ENCODE assay signal across 8 cellular contexts in genomic region chr5:150358261-150359095, GRCh38. TPM values are rescaled to one million over a fixed set of nuclear protein-coding genes. Genes with fewer than 3 reads are reported as not detected.
DNase-seq lines count a peak whose midpoint lies in the region; ATAC-seq and TF ChIP-seq lines count a peak whose summit lies in the region.

No MANE protein-coding gene starts in this region.

- H3K36me3 ChIP-seq in heart left ventricle (peaks cover 0 to 35% (median 23%) of the 10 kb centered on the region in 9 donors), tibial nerve (peaks cover 0 to 29% (median 16%) of the 10 kb centered on the region in 3 donors)

- 60 to 65% (median 61%) methylated on average over 23 of the region's 23 CpGs for WGBS in heart left ventricle, 4 donors
- WGBS in tibial nerve, 2 donors, result 53 to 56% methylated on average over 23 of the region's 23 CpGs

- H3K4me3 ChIP-seq in heart left ventricle, result peak overlapping the region; percentile 72 to 99 (median 92)
- H3K4me3 ChIP-seq in tibial nerve, result peak overlapping the region; percentile 62 to 87 (median 78)

- H3K36me3 Mint-ChIP-seq in activated naive CD4-positive, alpha-beta T cell treated with anti-CD3 and anti-CD28 coated beads, Interleukin-2, amount 50 U/mL, for 72 hours, result peaks cover 11 to 23% of the 10 kb centered on the region in 2 donors

- no peak for TF ChIP-seq CTCF in heart left ventricle (IDR thresholded peaks at IDR 0.05)
- TF ChIP-seq CTCF in tibial nerve (IDR thresholded peaks at IDR 0.05), result no peak

- no peak for ATAC-seq in heart left ventricle
- no peak for ATAC-seq in left cardiac atrium
- no peak for ATAC-seq in activated naive CD4-positive, alpha-beta T cell treated with anti-CD3 and anti-CD28 coated beads, Interleukin-2, amount 50 U/mL, for 72 hours

- intact Hi-C loops in heart left ventricle (cut with DNase I), result loop anchor here in 4 of 10 donors (5.0 to 10.0 kb wide), 6 partner anchors 79 to 334 kb away; partner anchors contain the start of gene CDX1 (in 1 of the 4)
- intact Hi-C loops in left cardiac atrium (cut with DNase I), result loop anchor here in 1 of 2 donors (5.0 kb wide), 1 partner anchor 531 kb away; no protein-coding TSS in a partner anchor

- H3K27me3 ChIP-seq in heart left ventricle (no peaks in the 10 kb centered on the region), tibial nerve (no peaks in the 10 kb centered on the region)

- TF ChIP-seq POLR2A in heart left ventricle (IDR thresholded peaks at IDR 0.05) (no peak), tibial nerve (IDR thresholded peaks at IDR 0.05) (no peak)

- peak overlapping the region; percentile 85 for H3K27ac Mint-ChIP-seq in activated naive CD4-positive, alpha-beta T cell treated with anti-CD3 and anti-CD28 coated beads, Interleukin-2, amount 50 U/mL, for 72 hours

- no peaks in the 10 kb centered on the region for H3K9me3 ChIP-seq in heart left ventricle
- no peaks in the 10 kb centered on the region for H3K9me3 ChIP-seq in tibial nerve

- H3K9me3 Mint-ChIP-seq in activated naive CD4-positive, alpha-beta T cell treated with anti-CD3 and anti-CD28 coated beads, Interleukin-2, amount 50 U/mL, for 72 hours, result no peaks in the 10 kb centered on the region

- DNase-seq in heart left ventricle (no peak), left cardiac atrium (no peak), kidney tubule cell (ENCODE audit: low spot score) (peak; percentile 71), tibial nerve (ENCODE audit: low spot score in 2 of 2) (no peak), OCI-M2 (lab: John Stamatoyannopoulos, UW; ENCODE audit: unreplicated experiment) (no peak), NCI-H2171 treated with DMSO at 0.1 percent for 48 hours (lab: John Stamatoyannopoulos, UW) (no peak)
- DNase-seq in activated naive CD4-positive, alpha-beta T cell treated with anti-CD3 and anti-CD28 coated beads, Interleukin-2, amount 50 U/mL, for 72 hours (ENCODE audit: low spot score in 2 of 2), result no peak
- DNase-seq in effector CD4-positive, alpha-beta T cell, result no peak

- H3K27ac ChIP-seq in heart left ventricle (peak overlapping the region in 5 of 12 donors; percentile 43 to 76 (median 65)), tibial nerve (peak overlapping the region in 2 of 4 donors; percentile 71 to 83)

- peaks cover 0 to 20% (median 12%) of the 10 kb centered on the region in 12 donors for H3K4me1 ChIP-seq in heart left ventricle
- H3K4me1 ChIP-seq in tibial nerve, result peaks cover 0 to 21% (median 13%) of the 10 kb centered on the region in 4 donors

- TF ChIP-seq EP300 in tibial nerve (IDR thresholded peaks at IDR 0.05), result no peak

RNA-seq across cellular contexts. Expression of gene TCOF1, which starts 1.0 kb away (rescaled TPM):
- total RNA-seq in heart left ventricle (10 to 100 TPM; 12.6 to 29.9 (median 16.0) TPM), left cardiac atrium (10 to 100 TPM; 17.4 to 18.5 TPM), tibial nerve (10 to 100 TPM; 32.1 to 64.8 (median 38.7) TPM)
- 10 to 100 TPM; 11.9 to 18.8 TPM for polyA plus RNA-seq in heart left ventricle
- total RNA-seq in activated naive CD4-positive, alpha-beta T cell treated with anti-CD3 and anti-CD28 coated beads, Interleukin-2, amount 50 U/mL, for 72 hours, result 10 to 100 TPM; 91.9 to 94.4 TPM

RNA-seq across cellular contexts. Expression of gene CD74, which starts 54.2 kb away (rescaled TPM):
- total RNA-seq in heart left ventricle, result 1,000 to 10,000 TPM in 2 of 9 donors, 100 to 1,000 TPM in 7; 139 to 2,756 (median 300) TPM
- polyA plus RNA-seq in heart left ventricle, result 100 to 1,000 TPM; 147 to 208 TPM
- total RNA-seq in left cardiac atrium, result 100 to 1,000 TPM; 255 to 433 TPM
- 100 to 1,000 TPM; 249 to 277 TPM for total RNA-seq in activated naive CD4-positive, alpha-beta T cell treated with anti-CD3 and anti-CD28 coated beads, Interleukin-2, amount 50 U/mL, for 72 hours
- 1,000 to 10,000 TPM in 1 of 4 donors, 100 to 1,000 TPM in 3; 309 to 1,049 (median 557) TPM for total RNA-seq in tibial nerve

RNA-seq across cellular contexts. Expression of gene ARSI, which starts 55.8 kb away (rescaled TPM):
- total RNA-seq in heart left ventricle, result under 1 TPM in 7 of 9 donors, not detected in 2; 0.12 to 0.95 (median 0.35) TPM
- polyA plus RNA-seq in heart left ventricle, result under 1 TPM in 1 of 2 donors, not detected in 1; 0.68 TPM
- under 1 TPM; 0.68 to 0.84 TPM for total RNA-seq in left cardiac atrium
- not detected for total RNA-seq in activated naive CD4-positive, alpha-beta T cell treated with anti-CD3 and anti-CD28 coated beads, Interleukin-2, amount 50 U/mL, for 72 hours
- total RNA-seq in tibial nerve, result 10 to 100 TPM in 1 of 4 donors, 1 to 10 TPM in 3; 7.3 to 17.0 (median 8.1) TPM

Comparison
In these comparisons a context has a peak if more than half of its experiments do, and no peak if none do; other contexts are left out.
1. RNA of gene ARSI, which starts 55.8 kb away (total RNA-seq): 7.3 to 17.0 TPM in tibial nerve; 0.68 to 0.84 TPM in left cardiac atrium, 0.12 to 0.95 TPM in heart left ventricle and not detected in activated naive CD4-positive, alpha-beta T cell treated with anti-CD3 and anti-CD28 coated beads, Interleukin-2, amount 50 U/mL, for 72 hours; every median in the first group is over 4 times any median in the second.